Comparison of ENCODE assay signal across 8 cellular contexts in genomic region chr21:33640697-33641338, GRCh38. TPM values are rescaled to one million over a fixed set of nuclear protein-coding genes. Genes with fewer than 3 reads are reported as not detected.
A peak's percentile ranks its signal among the peaks of the same experiment; 100 is the strongest.
DNase-seq lines count a peak whose midpoint lies in the region; FAIRE-seq and TF ChIP-seq lines count a peak whose summit lies in the region.

No MANE protein-coding gene starts in this region.

- H3K4me1 ChIP-seq in cardiac muscle cell (ENCODE audit: low read depth) (peaks cover 18% of the 10 kb centered on the region), Peyer's patch (peaks cover 0 to 44% (median 6%) of the 10 kb centered on the region in 4 donors), endothelial cell of umbilical vein (ENCODE audit: control insufficient read depth, extremely low read depth, insufficient read depth, low read length) (peaks cover 19% of the 10 kb centered on the region)

- CTCF ChIA-PET in endothelial cell of umbilical vein (lab: Charles Lee), result interaction anchor here (1.0 to 1.1 kb wide), 2 partner anchors 35 to 63 kb away, joined by 3 to 4 read pairs; no protein-coding TSS in a partner anchor

- H3K9me3 ChIP-seq in cardiac muscle cell (ENCODE audit: low read depth) (no peaks in the 10 kb centered on the region), Peyer's patch (no peaks in the 10 kb centered on the region), endothelial cell of umbilical vein (replicated peaks; ENCODE audit: control insufficient read depth, insufficient read depth, low read length) (no peaks in the 10 kb centered on the region)

- peak; percentile 13 to 37 for DNase-seq in cardiac muscle cell (ENCODE audit: low read depth in 1 of 2, low spot score in 1 of 2)
- no peak for DNase-seq in cardiac septum (ENCODE audit: low spot score)
- DNase-seq in Peyer's patch, result no peak
- no peak for DNase-seq in endothelial cell of umbilical vein (ENCODE audit: low read depth, low spot score)
- DNase-seq in NK-92 (lab: John Stamatoyannopoulos, UW; ENCODE audit: unreplicated experiment), result no peak
- DNase-seq in H4 (ENCODE audit: low spot score), result no peak
- DNase-seq in NCI-H2196 (lab: John Stamatoyannopoulos, UW; ENCODE audit: unreplicated experiment), result no peak

- H3K36me3 Mint-ChIP-seq in nephron (ENCODE audit: low read depth), result peaks cover 20% of the 10 kb centered on the region

- no peaks in the 10 kb centered on the region for H3K27me3 ChIP-seq in cardiac muscle cell
- H3K27me3 ChIP-seq in Peyer's patch, result no peaks in the 10 kb centered on the region
- no peaks in the 10 kb centered on the region for H3K27me3 ChIP-seq in endothelial cell of umbilical vein (ENCODE audit: control insufficient read depth in 2 of 2, insufficient read depth in 2 of 2, low read length in 2 of 2)

- POLR2A ChIA-PET in endothelial cell of umbilical vein (lab: Charles Lee), result no interaction called here

- no TSS peak for BruUV-seq in endothelial cell of umbilical vein (replicated peaks; lab: Mats Ljungman, UMichigan)

- FAIRE-seq in endothelial cell of umbilical vein (lab: Jason Lieb, UNC), result no peak

- H3K9me3 Mint-ChIP-seq in nephron, result no peaks in the 10 kb centered on the region

- dilution Hi-C loops in endothelial cell of umbilical vein (cut with MboI; ENCODE audit: extremely low pct_ligation_motif_present, low sequenced_read_pairs), result no loop called here

- peak overlapping the region; percentile 92 for H3K4me2 ChIP-seq in endothelial cell of umbilical vein (ENCODE audit: insufficient read depth, low read length)

- TF ChIP-seq POLR2A in Peyer's patch (IDR thresholded peaks at IDR 0.05), result no peak
- TF ChIP-seq POLR2A in endothelial cell of umbilical vein (IDR thresholded peaks at IDR 0.05; ENCODE audit: low read depth, low read length), result no peak

- peak overlapping the region; percentile 74 for H2AFZ ChIP-seq in endothelial cell of umbilical vein (ENCODE audit: low read depth, low read length)

- TF ChIP-seq CTCF in cardiac muscle cell (IDR thresholded peaks at IDR 0.05; ENCODE audit: low read depth, low read length) (no peak), Peyer's patch (IDR thresholded peaks at IDR 0.05) (no peak), endothelial cell of umbilical vein (IDR thresholded peaks at IDR 0.05; ENCODE audit: extremely low read depth in 1 of 2, insufficient read depth in 1 of 2, low read depth in 1 of 2, low read length in 2 of 2) (no peak), nephron (IDR thresholded peaks at IDR 0.05; ENCODE audit: unreplicated experiment in 3 of 3) (no peak)

- peaks cover 58% of the 10 kb centered on the region for H3K79me2 ChIP-seq in endothelial cell of umbilical vein (ENCODE audit: control insufficient read depth, insufficient read depth, low read length)

- H3K36me3 ChIP-seq in cardiac muscle cell (no peaks in the 10 kb centered on the region), Peyer's patch (no peaks in the 10 kb centered on the region), endothelial cell of umbilical vein (ENCODE audit: control insufficient read depth in 2 of 2, extremely low read depth in 1 of 2, insufficient read depth in 2 of 2, low read length in 2 of 2) (no peaks in the 10 kb centered on the region)

- H3K27me3 Mint-ChIP-seq in nephron (ENCODE audit: low read depth), result no peaks in the 10 kb centered on the region

- H3K4me1 Mint-ChIP-seq in nephron, result peaks cover 14% of the 10 kb centered on the region

- H3K9ac ChIP-seq in endothelial cell of umbilical vein (replicated peaks; ENCODE audit: extremely low read depth, insufficient read depth, low read length), result peak overlapping the region; percentile 76

- H3K9me1 ChIP-seq in endothelial cell of umbilical vein (replicated peaks; ENCODE audit: control insufficient read depth, extremely low read depth, insufficient read depth, low read length), result no peaks in the 10 kb centered on the region

- H3K4me3 Mint-ChIP-seq in nephron, result peak overlapping the region; percentile 88 to 92 (median 89)

- peaks cover 2% of the 10 kb centered on the region for H4K20me1 ChIP-seq in endothelial cell of umbilical vein (replicated peaks; ENCODE audit: control insufficient read depth, extremely low read depth, insufficient read depth, low read length)

- intact Hi-C loops in cardiac septum (cut with DNase I), result loop anchor here (5.0 to 10.0 kb wide), 2 partner anchors 121 to 254 kb away; no protein-coding TSS in a partner anchor
- intact Hi-C loops in endothelial cell of umbilical vein (cut with micrococcal nuclease), result loop anchor here (1.0 to 5.0 kb wide), 3 partner anchors 33 to 171 kb away; no protein-coding TSS in a partner anchor

- H3K27ac ChIP-seq in cardiac muscle cell, result peak overlapping the region; percentile 85
- peak overlapping the region; percentile 80 to 94 (median 85) for H3K27ac ChIP-seq in Peyer's patch
- H3K27ac ChIP-seq in endothelial cell of umbilical vein (ENCODE audit: insufficient read depth, low read depth, low read length), result peak overlapping the region; percentile 66

- H3K4me3 ChIP-seq in cardiac muscle cell (peak overlapping the region; percentile 66), Peyer's patch (peak overlapping the region; percentile 84 to 99 (median 92)), endothelial cell of umbilical vein (replicated peaks in 1 of 3; ENCODE audit: insufficient read depth in 1 of 3, low read depth in 1 of 3, low read length in 3 of 3) (peak overlapping the region; percentile 18 to 74 (median 54))

- peak overlapping the region; percentile 92 to 97 (median 96) for H3K27ac Mint-ChIP-seq in nephron

TF ChIP-seq in endothelial cell of umbilical vein, 7 proteins besides CTCF, POLR2A, EP300 and RAD21:
- TF ChIP-seq FOS (IDR thresholded peaks at IDR 0.05; ENCODE audit: borderline replicate concordance, insufficient read depth, low read length), result no peak
- no peak for TF ChIP-seq GATA2 (IDR thresholded peaks at IDR 0.05; ENCODE audit: insufficient read depth, insufficient read length, low read depth, low read length)
- no peak for TF ChIP-seq MAX (IDR thresholded peaks at IDR 0.05; ENCODE audit: insufficient read depth, insufficient read length)
- TF ChIP-seq JUN (IDR thresholded peaks at IDR 0.05; ENCODE audit: borderline replicate concordance, insufficient read depth, insufficient read length, low read depth), result no peak
- TF ChIP-seq POLR2AphosphoS5 (IDR thresholded peaks at IDR 0.05; ENCODE audit: insufficient read depth, low read depth, low read length), result no peak
- no peak for TF ChIP-seq MYC (IDR thresholded peaks at IDR 0.05; ENCODE audit: low read depth, low read length)
- no peak for TF ChIP-seq EZH2 (IDR thresholded peaks at IDR 0.05; ENCODE audit: borderline replicate concordance, low read depth, low read length, severe bottlenecking)
TF ChIP-seq in endothelial cell of umbilical vein: peak in this region for 0.

RNA-seq across cellular contexts. Expression of gene CRYZL1, which starts 0.7 kb away (rescaled TPM):
- total RNA-seq in cardiac muscle cell (17.0 and 58.3 TPM in 2 replicates), cardiac septum (23.0 TPM), Peyer's patch (100 to 1,000 TPM in 1 of 4 donors, 10 to 100 TPM in 3; 30.8 to 172 (median 48.5) TPM), endothelial cell of umbilical vein (41.1 and 42.1 TPM in 2 replicates)
- polyA plus RNA-seq in cardiac muscle cell (58.1 and 79.4 TPM in 2 replicates), endothelial cell of umbilical vein (20.7 and 26.4 TPM in 2 replicates)
- 30.0 and 36.2 TPM in 2 replicates for polyA plus RNA-seq in endothelial cell of umbilical vein (2011; cell fraction: cytosol; rRNA removed)
- 86.2 and 112 TPM in 2 replicates for polyA plus RNA-seq in endothelial cell of umbilical vein (2011; cell fraction: nucleus; rRNA removed)
- 36.4 and 43.2 TPM in 2 replicates for polyA plus RNA-seq in endothelial cell of umbilical vein (2012)
- 48.5 and 54.1 TPM in 2 replicates for polyA minus RNA-seq in endothelial cell of umbilical vein
- 11.7 TPM for polyA minus RNA-seq in endothelial cell of umbilical vein (2011; cell fraction: cytosol; rRNA and poly(A)+ RNA removed)
- 54.9 and 75.3 TPM in 2 replicates for polyA minus RNA-seq in endothelial cell of umbilical vein (2011; cell fraction: nucleus; rRNA and poly(A)+ RNA removed)
- total RNA-seq in H4 (2014; rRNA removed; shearing (Covaris generic)), result 13.6 and 15.8 TPM in 2 replicates

RNA-seq across cellular contexts. Expression of gene ITSN1, which starts 1.5 kb away (rescaled TPM):
- total RNA-seq in cardiac muscle cell, result 125 and 139 TPM in 2 replicates
- 90.9 and 92.4 TPM in 2 replicates for polyA plus RNA-seq in cardiac muscle cell
- 25.5 TPM for total RNA-seq in cardiac septum
- 10 to 100 TPM; 41.0 to 56.9 (median 49.5) TPM for total RNA-seq in Peyer's patch
- total RNA-seq in endothelial cell of umbilical vein, result 86.8 and 91.9 TPM in 2 replicates
- polyA plus RNA-seq in endothelial cell of umbilical vein, result 62.1 and 72.2 TPM in 2 replicates
- 86.0 and 94.1 TPM in 2 replicates for polyA plus RNA-seq in endothelial cell of umbilical vein (2011; cell fraction: cytosol; rRNA removed)
- 317 and 318 TPM in 2 replicates for polyA plus RNA-seq in endothelial cell of umbilical vein (2011; cell fraction: nucleus; rRNA removed)
- 76.2 and 79.8 TPM in 2 replicates for polyA plus RNA-seq in endothelial cell of umbilical vein (2012)
- polyA minus RNA-seq in endothelial cell of umbilical vein, result 140 TPM in 2 replicates
- polyA minus RNA-seq in endothelial cell of umbilical vein (2011; cell fraction: cytosol; rRNA and poly(A)+ RNA removed), result 47.3 TPM
- polyA minus RNA-seq in endothelial cell of umbilical vein (2011; cell fraction: nucleus; rRNA and poly(A)+ RNA removed), result 171 and 174 TPM in 2 replicates
- 19.7 and 27.4 TPM in 2 replicates for total RNA-seq in H4 (2014; rRNA removed; shearing (Covaris generic))

RNA-seq across cellular contexts. Expression of gene DONSON, which starts 52.3 kb away (rescaled TPM):
- total RNA-seq in cardiac muscle cell, result 25.2 TPM in 2 replicates
- polyA plus RNA-seq in cardiac muscle cell, result 34.9 and 38.5 TPM in 2 replicates
- total RNA-seq in cardiac septum, result 8.2 TPM
- total RNA-seq in Peyer's patch, result 10 to 100 TPM in 2 of 4 donors, 1 to 10 TPM in 2; 9.2 to 26.3 (median 10.7) TPM
- 25.7 and 29.4 TPM in 2 replicates for total RNA-seq in endothelial cell of umbilical vein
- 12.1 and 14.3 TPM in 2 replicates for polyA plus RNA-seq in endothelial cell of umbilical vein
- 18.1 and 20.0 TPM in 2 replicates for polyA plus RNA-seq in endothelial cell of umbilical vein (2011; cell fraction: cytosol; rRNA removed)
- polyA plus RNA-seq in endothelial cell of umbilical vein (2011; cell fraction: nucleus; rRNA removed), result 37.8 and 43.0 TPM in 2 replicates
- 27.2 and 37.2 TPM in 2 replicates for polyA plus RNA-seq in endothelial cell of umbilical vein (2012)
- 16.0 and 22.1 TPM in 2 replicates for polyA minus RNA-seq in endothelial cell of umbilical vein
- 25.2 TPM for polyA minus RNA-seq in endothelial cell of umbilical vein (2011; cell fraction: cytosol; rRNA and poly(A)+ RNA removed)
- polyA minus RNA-seq in endothelial cell of umbilical vein (2011; cell fraction: nucleus; rRNA and poly(A)+ RNA removed), result 16.2 and 28.9 TPM in 2 replicates
- 76.5 and 87.3 TPM in 2 replicates for total RNA-seq in H4 (2014; rRNA removed; shearing (Covaris generic))

Comparison
In these comparisons a context has a peak if more than half of its experiments do, and no peak if none do; other contexts are left out.
1. DNase-seq: peak in cardiac muscle cell (2 of 2); none in cardiac septum (single experiment), Peyer's patch (0 of 3), endothelial cell of umbilical vein (single experiment), NK-92 (single experiment), H4 (single experiment) and NCI-H2196 (single experiment).
2. Peak in every context shown above with its lines, with median percentiles within 50 percentile points of each other: H3K27ac ChIP-seq and H3K4me3 ChIP-seq.